ENCODE assay signal across 8 cellular contexts in the genomic region with DNA sequence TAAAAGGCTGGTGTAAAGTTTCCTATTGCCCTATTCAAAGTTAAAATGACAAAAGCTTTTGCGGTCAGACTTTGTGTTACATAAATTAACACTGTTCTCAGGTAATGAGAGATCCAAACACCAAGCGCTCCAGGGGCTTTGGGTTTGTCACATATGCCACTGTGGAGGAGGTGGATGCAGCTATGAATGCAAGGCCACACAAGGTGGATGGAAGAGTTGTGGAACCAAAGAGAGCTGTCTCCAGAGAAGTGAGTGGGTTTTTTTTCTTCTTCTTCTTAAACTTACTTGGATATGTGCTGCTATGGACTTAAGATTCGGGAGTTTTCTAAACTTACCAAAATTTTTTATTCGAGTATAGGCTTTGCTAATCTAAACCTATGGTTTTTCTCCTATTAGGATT. TPM values are rescaled to one million over a fixed set of nuclear protein-coding genes. Genes with fewer than 3 reads are reported as not detected.
DNase-seq lines count a peak whose midpoint lies in the region; FAIRE-seq and TF ChIP-seq lines count a peak whose summit lies in the region.
"Not testable (repeated sequence)": the region's sequence is repeated elsewhere in the genome, so short reads cannot be mapped to it uniquely, and the experiment has no call there.

No MANE protein-coding gene starts in this region.

- not testable (repeated sequence) for TF ChIP-seq CTCF in BE2C (IDR thresholded peaks at IDR 0.05; ENCODE audit: low read depth, low read length); H9 (conservative IDR thresholded peaks at IDR 0.05); OCI-LY1 (IDR thresholded peaks at IDR 0.05; ENCODE audit: low read length); astrocyte of the spinal cord (IDR thresholded peaks at IDR 0.05; ENCODE audit: low read depth, low read length); esophagus squamous epithelium (IDR thresholded peaks at IDR 0.05); kidney (IDR thresholded peaks at IDR 0.05; ENCODE audit: borderline replicate concordance, extremely low read depth, insufficient read depth); neutrophil (IDR thresholded peaks at IDR 0.05); testis (IDR thresholded peaks at IDR 0.05)

- H4K5ac ChIP-seq in H9 (ENCODE audit: insufficient read length, low read depth, low read length) = not testable (repeated sequence)

- no CpG with 5 or more reads among the region's 4 CpGs for WGBS in H9 (ENCODE audit: extremely low coverage, insufficient read length, low lambda C conversion rate)
- 3 to 8% methylated on average over 4 of the region's 4 CpGs for WGBS in esophagus squamous epithelium, 2 donors
- WGBS in testis, 2 donors = 17 to 21% methylated on average over 4 of the region's 4 CpGs

- peaks cover 0 to 31% (median 1%) of the 10 kb centered on the region in 3 experiments for H3K36me3 Mint-ChIP-seq in H9 (ENCODE audit: insufficient read depth in 1 of 3, low read depth in 3 of 3)

- H3K36me3 ChIP-seq in BE2C = peaks cover 62% of the 10 kb centered on the region
- H3K36me3 ChIP-seq in OCI-LY1 (ENCODE audit: insufficient read depth, low read length) = peaks cover 85% of the 10 kb centered on the region
- H3K36me3 ChIP-seq in esophagus squamous epithelium = peaks cover 18 to 58% (median 24%) of the 10 kb centered on the region in 3 donors
- H3K36me3 ChIP-seq in kidney (ENCODE audit: control insufficient read depth in 1 of 2, insufficient read depth in 2 of 2, low read length in 2 of 2) = peaks cover 29 to 46% of the 10 kb centered on the region in 2 donors
- peaks cover 45% of the 10 kb centered on the region for H3K36me3 ChIP-seq in neutrophil
- not testable (repeated sequence) for H3K36me3 ChIP-seq in testis (ENCODE audit: low read depth, missing control alignments)

- H3K4me1 Mint-ChIP-seq in H9 = peaks cover 39 to 57% of the 10 kb centered on the region in 2 experiments

- not testable (repeated sequence) for H3K4ac ChIP-seq in H9 (ENCODE audit: low read depth, low read length)

- H3K4me3 ChIP-seq in BE2C (ENCODE audit: low read depth, low read length) = peak overlapping the region; percentile 78
- H3K4me3 ChIP-seq in OCI-LY1 (ENCODE audit: low read depth, low read length, poor library complexity, severe bottlenecking) = peak overlapping the region; percentile 85
- peak overlapping the region; percentile 97 for H3K4me3 ChIP-seq in astrocyte of the spinal cord (ENCODE audit: low read depth, low read length)
- H3K4me3 ChIP-seq in esophagus squamous epithelium = peak overlapping the region; percentile 51 to 93 (median 84)
- peak overlapping the region; percentile 95 to 100 for H3K4me3 ChIP-seq in kidney (ENCODE audit: low read length in 2 of 2)
- H3K4me3 ChIP-seq in neutrophil (ENCODE audit: low read depth in 1 of 2, low read length in 1 of 2) = peak overlapping the region; percentile 84 to 93
- peak overlapping the region; percentile 78 to 88 for H3K4me3 ChIP-seq in testis

- not testable (repeated sequence) for H3K27me3 Mint-ChIP-seq in H9 (ENCODE audit: low read depth)

- H3K9me2 ChIP-seq in OCI-LY1 (ENCODE audit: low read depth, low read length) = not testable (repeated sequence)

- H3K23me2 ChIP-seq in H9 (ENCODE audit: insufficient read length, low read depth, low read length, poor library complexity, severe bottlenecking) = not testable (repeated sequence)

- H2BK12ac ChIP-seq in H9 (ENCODE audit: insufficient read length, low read depth, low read length) = not testable (repeated sequence)

- H3K4me3 Mint-ChIP-seq in H9 = not testable (repeated sequence)

- not testable (repeated sequence) for H4K91ac ChIP-seq in H9 (ENCODE audit: insufficient read length, low read depth, low read length)

- H4K8ac ChIP-seq in H9 (replicated peaks; ENCODE audit: insufficient read length, low read depth, low read length) = not testable (repeated sequence)

- H3K27me3 ChIP-seq in BE2C; H9 (ENCODE audit: insufficient read depth, low read length); OCI-LY1 (ENCODE audit: insufficient read depth, low read length); esophagus squamous epithelium; neutrophil; testis: not testable (repeated sequence)

- H3K9ac ChIP-seq in H9 (ENCODE audit: extremely low read depth, insufficient read length, low read length) = peak overlapping the region; percentile 99
- peak overlapping the region; percentile 99 for H3K9ac ChIP-seq in OCI-LY1 (ENCODE audit: low read length)
- peak overlapping the region; percentile 96 to 100 for H3K9ac ChIP-seq in kidney (ENCODE audit: low read length in 2 of 2)

- not testable (repeated sequence) for H2BK5ac ChIP-seq in H9 (ENCODE audit: insufficient read length, low read length)

- H2AFZ ChIP-seq in H9 (ENCODE audit: low read length); OCI-LY1 (ENCODE audit: low read length): not testable (repeated sequence)

- peak overlapping the region; percentile 67 for H3K4me2 ChIP-seq in H9 (ENCODE audit: insufficient read depth, insufficient read length, low read length)
- peak overlapping the region; percentile 78 for H3K4me2 ChIP-seq in OCI-LY1 (ENCODE audit: low read length)

- in situ Hi-C loops in astrocyte of the spinal cord (cut with HindIII; ENCODE audit: low sequenced_read_pairs) = not testable (repeated sequence)

- H4K20me1 ChIP-seq in H9 (ENCODE audit: control insufficient read depth, insufficient read depth, insufficient read length); OCI-LY1 (ENCODE audit: insufficient read depth, low read length): not testable (repeated sequence)

- peaks cover 16% of the 10 kb centered on the region; the same call in 1 of the 2 replicates for H3K79me2 ChIP-seq in H9 (ENCODE audit: insufficient read depth, low read length)
- H3K79me2 ChIP-seq in OCI-LY1 (ENCODE audit: insufficient read depth, low read length) = peaks cover 42% of the 10 kb centered on the region

- H3K14ac ChIP-seq in H9 (ENCODE audit: insufficient read depth, low read length) = not testable (repeated sequence)

- not testable (repeated sequence) for H2BK20ac ChIP-seq in H9 (ENCODE audit: low read depth, low read length, poor library complexity, severe bottlenecking)

- DNase-seq in BE2C; H9; astrocyte of the spinal cord (ENCODE audit: low read depth, low spot score); esophagus squamous epithelium (lab: John Stamatoyannopoulos, UW); kidney; testis: not testable (repeated sequence)

- not testable (repeated sequence) for H3K23ac ChIP-seq in H9 (ENCODE audit: insufficient read length, low read depth, low read length)

- H3K27ac Mint-ChIP-seq in H9 = not testable (repeated sequence)

- peaks cover 15% of the 10 kb centered on the region for H3F3A ChIP-seq in OCI-LY1 (ENCODE audit: insufficient read depth, low read length)

- not testable (repeated sequence) for H2AK5ac ChIP-seq in H9 (ENCODE audit: insufficient read length, low read length)

- H3K9me3 Mint-ChIP-seq in H9 = not testable (repeated sequence)

- not testable (repeated sequence) for H3K4me1 ChIP-seq in BE2C; H9 (ENCODE audit: insufficient read depth, low read length)
- H3K4me1 ChIP-seq in OCI-LY1 (ENCODE audit: insufficient read depth, low read length, severe bottlenecking) = peaks cover 68% of the 10 kb centered on the region
- H3K4me1 ChIP-seq in esophagus squamous epithelium = peaks cover 34 to 83% (median 51%) of the 10 kb centered on the region in 3 donors
- H3K4me1 ChIP-seq in kidney (ENCODE audit: control insufficient read depth in 1 of 2, insufficient read depth in 1 of 2, low read depth in 1 of 2, low read length in 2 of 2) = peaks cover 25 to 26% of the 10 kb centered on the region in 2 donors
- peaks cover 87 to 89% of the 10 kb centered on the region in 2 experiments for H3K4me1 ChIP-seq in neutrophil (ENCODE audit: control insufficient read depth in 1 of 2, insufficient read depth in 1 of 2, low read depth in 1 of 2, low read length in 1 of 2)
- peaks cover 50% of the 10 kb centered on the region for H3K4me1 ChIP-seq in testis

- H3K79me1 ChIP-seq in H9 (ENCODE audit: insufficient read depth, low read depth, low read length, poor library complexity, severe bottlenecking) = not testable (repeated sequence)

- not testable (repeated sequence) for FAIRE-seq in kidney (lab: Jason Lieb, UNC)

- not testable (repeated sequence) for TF ChIP-seq POLR2A in esophagus squamous epithelium (IDR thresholded peaks at IDR 0.05); testis (IDR thresholded peaks at IDR 0.05)

- H2BK15ac ChIP-seq in H9 (ENCODE audit: low read depth, low read length) = not testable (repeated sequence)

- H2BK120ac ChIP-seq in H9 (ENCODE audit: low read depth, low read length, poor library complexity, severe bottlenecking) = not testable (repeated sequence)

- H3T11ph ChIP-seq in H9 (ENCODE audit: low read length) = not testable (repeated sequence)

- intact Hi-C loops in esophagus squamous epithelium (cut with DNase I); kidney (cut with DNase I): not testable (repeated sequence)
- intact Hi-C loops in testis (cut with DNase I; ENCODE audit: low total_unique reads) = loop anchor here (10.0 kb wide), 1 partner anchor 83 kb away; a partner anchor contains a TSS

- not testable (repeated sequence) for H3K9me3 ChIP-seq in BE2C; H9 (ENCODE audit: control insufficient read depth, low read depth, low read length); OCI-LY1 (ENCODE audit: low read length); esophagus squamous epithelium; kidney (ENCODE audit: control insufficient read depth in 1 of 2, low read length in 2 of 2); neutrophil; testis

- not testable (repeated sequence) for H3K18ac ChIP-seq in H9 (ENCODE audit: insufficient read length, low read depth, low read length)

- peak overlapping the region; percentile 92 for H3K27ac ChIP-seq in H9 (ENCODE audit: insufficient read length, low read depth, low read length)
- peak overlapping the region; percentile 93 for H3K27ac ChIP-seq in OCI-LY1 (ENCODE audit: low read depth, low read length, poor library complexity, severe bottlenecking)
- H3K27ac ChIP-seq in esophagus squamous epithelium = peak overlapping the region; percentile 88 to 98 (median 95)
- not testable (repeated sequence) for H3K27ac ChIP-seq in kidney (ENCODE audit: low read depth in 2 of 2, low read length in 2 of 2)
- H3K27ac ChIP-seq in neutrophil = peak overlapping the region; percentile 86
- peak overlapping the region; percentile 90 to 95 for H3K27ac ChIP-seq in testis

- not testable (repeated sequence) for H3K56ac ChIP-seq in H9 (ENCODE audit: insufficient read length, low read depth, low read length)

RNA-seq across cellular contexts. Expression of a gene that starts 1.2 kb away (rescaled TPM):
- polyA plus RNA-seq in BE2C (2012; ENCODE audit: insufficient read depth, insufficient read length, low read depth) = 1,163 TPM
- 3,193 and 3,242 TPM in 2 replicates for total RNA-seq in H9 (2021)
- total RNA-seq in esophagus squamous epithelium = 100 to 1,000 TPM; 274 to 473 (median 422) TPM
- 964 TPM for total RNA-seq in kidney
- polyA plus RNA-seq in kidney (ENCODE audit: insufficient read depth, low read depth, low replicate concordance) = 648 TPM
- 100 to 1,000 TPM; 250 to 293 TPM for total RNA-seq in testis
- 534 TPM for polyA plus RNA-seq in testis (ENCODE audit: insufficient read depth, low read depth, low replicate concordance)

RNA-seq across cellular contexts. Expression of a gene that starts 1.8 kb away (rescaled TPM):
- 30.1 TPM for polyA plus RNA-seq in BE2C (2012; ENCODE audit: insufficient read depth, insufficient read length, low read depth)
- total RNA-seq in H9 (2021) (204 and 206 TPM in 2 replicates), esophagus squamous epithelium (10 to 100 TPM; 13.2 to 29.9 (median 23.7) TPM), kidney (112 TPM), testis (10 to 100 TPM; 52.7 to 63.9 TPM)
- polyA plus RNA-seq in kidney (ENCODE audit: insufficient read depth, low read depth, low replicate concordance) (15.0 TPM), testis (ENCODE audit: insufficient read depth, low read depth, low replicate concordance) (66.4 TPM)

RNA-seq across cellular contexts. Expression of a gene that starts 19.1 kb away (rescaled TPM):
- polyA plus RNA-seq in BE2C (2012; ENCODE audit: insufficient read depth, insufficient read length, low read depth) = 0.97 TPM
- 1.2 and 1.5 TPM in 2 replicates for total RNA-seq in H9 (2021)
- total RNA-seq in esophagus squamous epithelium = under 1 TPM in 3 of 4 donors, not detected in 1; 0.15 to 0.44 (median 0.38) TPM
- 1.6 TPM for total RNA-seq in kidney
- polyA plus RNA-seq in kidney (ENCODE audit: insufficient read depth, low read depth, low replicate concordance) = not detected
- 1 to 10 TPM in 1 of 2 donors, under 1 TPM in 1; 0.94 to 1.9 TPM for total RNA-seq in testis
- 2.6 TPM for polyA plus RNA-seq in testis (ENCODE audit: insufficient read depth, low read depth, low replicate concordance)

RNA-seq across cellular contexts. Expression of a gene that starts 43.2 kb away (rescaled TPM):
- 156 TPM for polyA plus RNA-seq in BE2C (2012; ENCODE audit: insufficient read depth, insufficient read length, low read depth)
- total RNA-seq in H9 (2021) = 104 TPM in 2 replicates
- 100 to 1,000 TPM in 2 of 4 donors, 10 to 100 TPM in 2; 68.1 to 153 (median 97.9) TPM for total RNA-seq in esophagus squamous epithelium
- 141 TPM for total RNA-seq in kidney
- polyA plus RNA-seq in kidney (ENCODE audit: insufficient read depth, low read depth, low replicate concordance) = 181 TPM
- 10 to 100 TPM; 45.9 to 63.9 TPM for total RNA-seq in testis
- polyA plus RNA-seq in testis (ENCODE audit: insufficient read depth, low read depth, low replicate concordance) = 123 TPM
